Comparison of ENCODE assay signal across 8 cellular contexts in the genomic region with DNA sequence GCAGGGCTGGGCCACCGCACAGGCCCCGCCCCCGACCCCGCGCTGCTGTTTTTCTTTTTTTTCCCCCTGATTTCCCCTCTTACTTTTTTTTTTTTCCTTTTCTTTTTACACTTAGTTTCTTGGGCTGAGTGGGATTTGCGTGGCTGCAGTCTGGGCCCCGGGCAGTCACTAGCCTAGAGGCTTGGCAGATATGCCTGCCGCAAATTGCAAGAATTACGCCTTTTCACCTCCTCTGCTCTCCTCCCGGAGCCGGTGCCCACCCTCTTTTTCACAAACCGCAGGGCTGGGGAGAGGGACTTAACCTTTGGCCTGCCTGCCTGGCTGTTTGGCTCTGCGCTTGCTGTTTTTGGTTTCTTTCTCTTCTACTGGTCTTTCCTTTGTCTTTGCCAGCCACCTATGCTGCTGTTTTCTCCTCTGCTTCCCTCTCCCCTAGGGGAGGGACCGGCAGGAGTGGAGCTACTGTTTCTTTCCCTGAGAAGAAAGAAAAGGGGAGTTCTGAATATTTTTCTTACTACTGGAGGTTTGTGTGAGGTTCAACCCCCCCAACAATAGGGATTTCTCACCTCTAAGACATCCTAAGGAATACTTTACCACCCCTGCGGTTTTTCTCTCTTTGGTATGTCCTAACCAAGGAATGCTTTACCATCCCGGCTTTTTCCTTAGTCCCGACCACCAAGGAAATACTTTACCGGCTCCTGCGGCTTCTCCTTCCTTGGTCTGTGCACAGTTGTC. TPM values are rescaled to one million over a fixed set of nuclear protein-coding genes. Genes with fewer than 3 reads are reported as not detected.
DNase-seq lines count a peak whose midpoint lies in the region; ATAC-seq and TF ChIP-seq lines count a peak whose summit lies in the region.

No MANE protein-coding gene starts in this region.

- H3K27ac ChIP-seq in prostate gland = peak overlapping the region; percentile 90 to 92

- H3K36me3 ChIP-seq in prostate gland = no peaks in the 10 kb centered on the region
- H3K36me3 ChIP-seq in HAP-1 (replicated peaks) = peaks cover 4% of the 10 kb centered on the region

- ATAC-seq in left ventricle myocardium superior (peak; percentile 61), GM18868 (IDR thresholded peaks at IDR 0.05; ENCODE audit: unreplicated experiment) (no peak)

- intact Hi-C loops in left ventricle myocardium superior (cut with micrococcal nuclease) = no loop called here
- intact Hi-C loops in prostate gland (cut with DNase I) = no loop called here

- peaks cover 2% of the 10 kb centered on the region for H3K9me3 Mint-ChIP-seq in activated T-cell treated with anti-CD3 and anti-CD28 coated beads, Interleukin-2, amount 50 U/mL, for 24 hours
- no peaks in the 10 kb centered on the region for H3K9me3 Mint-ChIP-seq in activated naive CD8-positive, alpha-beta T cell (ENCODE audit: low read depth)

- H3K27me3 Mint-ChIP-seq in activated T-cell treated with anti-CD3 and anti-CD28 coated beads, Interleukin-2, amount 50 U/mL, for 24 hours = no peaks in the 10 kb centered on the region
- no peaks in the 10 kb centered on the region for H3K27me3 Mint-ChIP-seq in activated naive CD8-positive, alpha-beta T cell

- H3K9me3 ChIP-seq in prostate gland (no peaks in the 10 kb centered on the region), HAP-1 (no peaks in the 10 kb centered on the region)

- DNase-seq in activated T-cell treated with anti-CD3 and anti-CD28 coated beads, Interleukin-2, amount 50 U/mL, for 24 hours = no peak
- DNase-seq in activated T-cell treated with anti-CD3 and anti-CD28 coated beads, Interleukin-2, amount 50 U/mL, for 48 hours = no peak
- DNase-seq in left ventricle myocardium superior = no peak
- DNase-seq in prostate gland (ENCODE audit: low spot score) = no peak
- no peak for DNase-seq in HAP-1 (ENCODE audit: low spot score in 2 of 2)
- DNase-seq in stimulated activated CD4-positive, alpha-beta T cell treated with anti-CD3 and anti-CD28 coated beads, Interleukin-2, amount 100 ng/mL, for 24 hours = no peak

- TF ChIP-seq POLR2A in prostate gland (IDR thresholded peaks at IDR 0.05) = no peak

- peak overlapping the region; percentile 37 for H3K27ac Mint-ChIP-seq in activated T-cell treated with anti-CD3 and anti-CD28 coated beads, Interleukin-2, amount 50 U/mL, for 24 hours
- H3K27ac Mint-ChIP-seq in activated naive CD8-positive, alpha-beta T cell = peak overlapping the region; percentile 58

- H3K4me1 Mint-ChIP-seq in activated T-cell treated with anti-CD3 and anti-CD28 coated beads, Interleukin-2, amount 50 U/mL, for 24 hours (ENCODE audit: low read depth) = peaks cover 19% of the 10 kb centered on the region
- H3K4me1 Mint-ChIP-seq in activated naive CD8-positive, alpha-beta T cell (ENCODE audit: low read depth) = peaks cover 30% of the 10 kb centered on the region

- in situ Hi-C loops in HAP-1 (cut with MboI; ENCODE audit: low sequenced_read_pairs) = no loop called here

- peaks cover 15% of the 10 kb centered on the region for H3K4me1 ChIP-seq in prostate gland (replicated peaks)
- H3K4me1 ChIP-seq in HAP-1 = 0 out of 2 replicates have a peak, but pooled peaks cover 4% of the 10 kb centered on the region

- H3K27me3 ChIP-seq in prostate gland (replicated peaks; ENCODE audit: insufficient read depth) (no peaks in the 10 kb centered on the region), HAP-1 (ENCODE audit: low read depth) (no peaks in the 10 kb centered on the region)

- H3K4me3 ChIP-seq in prostate gland (peak overlapping the region; percentile 35 to 42), HAP-1 (no peak overlapping the region)

- H3K4me3 Mint-ChIP-seq in activated T-cell treated with anti-CD3 and anti-CD28 coated beads, Interleukin-2, amount 50 U/mL, for 24 hours = peak overlapping the region; percentile 53
- H3K4me3 Mint-ChIP-seq in activated naive CD8-positive, alpha-beta T cell = peak overlapping the region; percentile 88

- WGBS in prostate gland = 2% methylated on average over 19 of the region's 19 CpGs

- no peak for TF ChIP-seq CTCF in prostate gland (IDR thresholded peaks at IDR 0.05)

- peaks cover 89% of the 10 kb centered on the region for H3K36me3 Mint-ChIP-seq in activated T-cell treated with anti-CD3 and anti-CD28 coated beads, Interleukin-2, amount 50 U/mL, for 24 hours (ENCODE audit: low read depth)
- peaks cover 12% of the 10 kb centered on the region for H3K36me3 Mint-ChIP-seq in activated naive CD8-positive, alpha-beta T cell

RNA-seq across cellular contexts. Expression of gene ZNF552, which starts 11.0 kb away (rescaled TPM):
- total RNA-seq in left ventricle myocardium superior (5.5 TPM), prostate gland (10 to 100 TPM; 22.0 to 54.9 TPM)

RNA-seq across cellular contexts. Expression of gene ZNF587B, which starts 26.3 kb away (rescaled TPM):
- total RNA-seq in left ventricle myocardium superior (5.6 TPM), prostate gland (10 to 100 TPM; 21.1 to 23.5 TPM)

RNA-seq across cellular contexts. Expression of gene ZNF586, which starts 34.3 kb away (rescaled TPM):
- total RNA-seq in left ventricle myocardium superior (8.9 TPM), prostate gland (10 to 100 TPM; 15.4 to 34.8 TPM)

RNA-seq across cellular contexts. Expression of gene ZNF587, which starts 45.9 kb away (rescaled TPM):
- total RNA-seq in left ventricle myocardium superior = 17.7 TPM
- 10 to 100 TPM; 32.1 to 49.7 TPM for total RNA-seq in prostate gland

RNA-seq across cellular contexts. Expression of gene ZNF776, which starts 57.1 kb away (rescaled TPM):
- total RNA-seq in left ventricle myocardium superior (15.9 TPM), prostate gland (10 to 100 TPM; 20.1 to 22.5 TPM)
